8 cellular contexts compared by ENCODE assay signal in genomic region chr7:78924581-78924980, GRCh38.
DNase-seq lines count a peak whose midpoint lies in the region; ATAC-seq and TF ChIP-seq lines count a peak whose summit lies in the region.
"Had no signal": no experiment of that assay in that cellular context is flagged by ENCODE, and none has a peak within 500 bp of the region (broad histone marks: within the 10 kb centered on the region; RNA-seq: fewer than 3 reads in every experiment).

No MANE protein-coding gene starts in this region.

- TF ChIP-seq CTCF in mammary epithelial cell (conservative IDR thresholded peaks at IDR 0.05 in 1 of 2, IDR thresholded peaks at IDR 0.05 in 1 of 2; ENCODE audit: extremely low read depth in 1 of 2, insufficient read depth in 1 of 2, low read depth in 1 of 2, low read length in 2 of 2), result peak; percentile 24 to 39
- TF ChIP-seq CTCF in neural cell (IDR thresholded peaks at IDR 0.05; ENCODE audit: poor library complexity, severe bottlenecking), result peak; percentile 45
- TF ChIP-seq CTCF in prostate gland (IDR thresholded peaks at IDR 0.05), result peak in 2 of 4 experiments; percentile 20 to 22

- TF ChIP-seq POLR2A in prostate gland (IDR thresholded peaks at IDR 0.05), result no peak

- H3K9ac ChIP-seq in mammary epithelial cell (ENCODE audit: insufficient read depth, low read length) (no peak overlapping the region), neural cell (ENCODE audit: low read length) (no peak overlapping the region)

- no TSS peak for BruUV-seq in mammary epithelial cell (replicated peaks; lab: Mats Ljungman, UMichigan)

- DNase-seq in GM04504 (ENCODE audit: low read depth) (peak; percentile 20), NCI-H1694 (lab: John Stamatoyannopoulos, UW) (peak; percentile 18), mammary epithelial cell (peak; percentile 4), prostate gland (ENCODE audit: low spot score) (no peak)
- DNase-seq: gastrocnemius medialis had no signal

- CTCF ChIA-PET in mammary epithelial cell (lab: Charles Lee; ENCODE audit: low non-redundant PET), result no interaction called here

- no peak for ATAC-seq in GM18517 (IDR thresholded peaks at IDR 0.05; ENCODE audit: unreplicated experiment)
- no peak for ATAC-seq in HG03457 (IDR thresholded peaks at IDR 0.05; ENCODE audit: unreplicated experiment)
- ATAC-seq: gastrocnemius medialis had no signal

- no peaks in the 10 kb centered on the region for H3K9me3 ChIP-seq in mammary epithelial cell (replicated peaks; ENCODE audit: insufficient read depth, low read length)
- no peaks in the 10 kb centered on the region for H3K9me3 ChIP-seq in neural cell (ENCODE audit: low read length)
- H3K9me3 ChIP-seq in prostate gland, result no peaks in the 10 kb centered on the region
- H3K9me3 ChIP-seq: gastrocnemius medialis had no signal

- intact Hi-C loops in mammary epithelial cell (cut with micrococcal nuclease), result loop anchor here (1.0 to 10.0 kb wide), 7 partner anchors 317 to 984 kb away; no protein-coding TSS in a partner anchor
- intact Hi-C loops in prostate gland (cut with DNase I), result no loop called here

- in situ Hi-C loops in mammary epithelial cell (cut with MboI; ENCODE audit: low sequenced_read_pairs in 2 of 2), result loop anchor here (25.0 kb wide), 2 partner anchors 337 to 412 kb away; no protein-coding TSS in a partner anchor

- dilution Hi-C loops in mammary epithelial cell (cut with HindIII; ENCODE audit: low sequenced_read_pairs), result no loop called here

- H3K27ac ChIP-seq in mammary epithelial cell (ENCODE audit: insufficient read depth, low read depth, low read length) (no peak overlapping the region), neural cell (ENCODE audit: low read length) (no peak overlapping the region), prostate gland (no peak overlapping the region)
- H3K27ac ChIP-seq: gastrocnemius medialis had no signal

- H3K36me3 ChIP-seq in mammary epithelial cell (ENCODE audit: insufficient read depth, low read length) (no peaks in the 10 kb centered on the region), neural cell (ENCODE audit: insufficient read depth, low read length) (no peaks in the 10 kb centered on the region), prostate gland (no peaks in the 10 kb centered on the region)
- H3K36me3 ChIP-seq: gastrocnemius medialis had no signal

- H3F3A ChIP-seq in neural cell (ENCODE audit: insufficient read depth, low read length, poor library complexity, severe bottlenecking), result no peaks in the 10 kb centered on the region

- H3K4me2 ChIP-seq in mammary epithelial cell (ENCODE audit: insufficient read depth, low read depth, low read length), result no peak overlapping the region
- no peak overlapping the region for H3K4me2 ChIP-seq in neural cell (ENCODE audit: low read length)

- H3K79me2 ChIP-seq in mammary epithelial cell (ENCODE audit: insufficient read depth, low read length), result no peaks in the 10 kb centered on the region
- no peaks in the 10 kb centered on the region for H3K79me2 ChIP-seq in neural cell (replicated peaks; ENCODE audit: insufficient read depth, low read length)

- H3K9me2 ChIP-seq in neural cell (ENCODE audit: insufficient read depth, low read length), result no peaks in the 10 kb centered on the region

- 14% methylated on average over 2 of the region's 2 CpGs for WGBS in mammary epithelial cell (ENCODE audit: low coverage, missing lambda C conversion rate)
- 22% methylated on average over 2 of the region's 2 CpGs for WGBS in prostate gland

- TF ChIP-seq EP300 in neural cell (conservative IDR thresholded peaks at IDR 0.05; ENCODE audit: poor library complexity, severe bottlenecking), result no peak

- H3K4me3 ChIP-seq in mammary epithelial cell (replicated peaks in 1 of 3; ENCODE audit: insufficient read depth in 1 of 3, low read depth in 2 of 3, low read length in 3 of 3) (no peak overlapping the region), neural cell (ENCODE audit: low read length) (no peak overlapping the region), prostate gland (no peak overlapping the region)
- H3K4me3 ChIP-seq: gastrocnemius medialis had no signal

- no peaks in the 10 kb centered on the region for H4K20me1 ChIP-seq in mammary epithelial cell (ENCODE audit: insufficient read depth, low read length)
- no peaks in the 10 kb centered on the region for H4K20me1 ChIP-seq in neural cell (ENCODE audit: insufficient read depth)

- peak; percentile 59 for TF ChIP-seq RAD21 in neural cell (conservative IDR thresholded peaks at IDR 0.05)

- H3K27me3 ChIP-seq in mammary epithelial cell (ENCODE audit: insufficient read depth, low read length) (no peaks in the 10 kb centered on the region), neural cell (ENCODE audit: insufficient read depth, low read depth, low read length) (peaks cover 3% of the 10 kb centered on the region), prostate gland (replicated peaks; ENCODE audit: insufficient read depth) (no peaks in the 10 kb centered on the region)
- H3K27me3 ChIP-seq: gastrocnemius medialis had no signal

- H2AFZ ChIP-seq in mammary epithelial cell (ENCODE audit: low read depth, low read length) (no peak overlapping the region), neural cell (ENCODE audit: low read depth, low read length) (no peak overlapping the region)

- H3K4me1 ChIP-seq in mammary epithelial cell (ENCODE audit: insufficient read depth, low read length) (no peaks in the 10 kb centered on the region), prostate gland (replicated peaks) (no peaks in the 10 kb centered on the region)
- H3K4me1 ChIP-seq: gastrocnemius medialis had no signal

TF ChIP-seq in neural cell, 6 proteins besides CTCF, POLR2A, EP300 and RAD21:
- TF ChIP-seq SMC3 (conservative IDR thresholded peaks at IDR 0.05; ENCODE audit: poor library complexity) (peak; percentile 53), REST (IDR thresholded peaks at IDR 0.05; ENCODE audit: borderline replicate concordance) (no peak), TAF1 (IDR thresholded peaks at IDR 0.05; ENCODE audit: low read depth) (no peak)
